In genomic region chr19:35775046-35775297, GRCh38 we compare ENCODE assay signal across 6 cellular contexts. TPM values are rescaled to one million over a fixed set of nuclear protein-coding genes. Genes with fewer than 3 reads are reported as not detected.
DNase-seq lines count a peak whose midpoint lies in the region; ATAC-seq and TF ChIP-seq lines count a peak whose summit lies in the region.

No MANE protein-coding gene starts in this region.

- H3K36me3 ChIP-seq in HUES64 (ENCODE audit: insufficient read depth, low read length) (no peaks in the 10 kb centered on the region), duodenal mucosa (ENCODE audit: control insufficient read depth in 1 of 2, insufficient read depth in 2 of 2, low read length in 2 of 2) (peaks cover 0 to 5% of the 10 kb centered on the region in 2 donors), prostate gland (no peaks in the 10 kb centered on the region)

- peak overlapping the region; percentile 71 for H3K4me3 ChIP-seq in HUES64 (ENCODE audit: low read length)
- peak overlapping the region; percentile 58 to 68 for H3K4me3 ChIP-seq in duodenal mucosa (ENCODE audit: low read depth in 1 of 2, low read length in 2 of 2)
- peak overlapping the region; percentile 68 to 84 for H3K4me3 ChIP-seq in prostate gland

- H3K9me3 ChIP-seq in HUES64 (ENCODE audit: insufficient read depth, low read depth, low read length) (no peaks in the 10 kb centered on the region), duodenal mucosa (ENCODE audit: control insufficient read depth in 1 of 2, low read length in 2 of 2) (no peaks in the 10 kb centered on the region), prostate gland (no peaks in the 10 kb centered on the region)

- 35% methylated on average over 9 of the region's 9 CpGs for WGBS in HUES64
- 39% methylated on average over 9 of the region's 9 CpGs for WGBS in prostate gland

- H3K4me1 ChIP-seq in HUES64 (ENCODE audit: insufficient read depth, low read length) (peaks cover 17% of the 10 kb centered on the region), duodenal mucosa (ENCODE audit: control insufficient read depth in 1 of 2, insufficient read depth in 2 of 2, low read length in 2 of 2) (peaks cover 12 to 14% of the 10 kb centered on the region in 2 donors), prostate gland (replicated peaks) (no peaks in the 10 kb centered on the region)

- no peak for ATAC-seq in GM21825 (IDR thresholded peaks at IDR 0.05; ENCODE audit: unreplicated experiment)
- no peak for ATAC-seq in GM21381 (IDR thresholded peaks at IDR 0.05; ENCODE audit: unreplicated experiment)
- no peak for ATAC-seq in GM21723 (IDR thresholded peaks at IDR 0.05; ENCODE audit: unreplicated experiment)

- TF ChIP-seq POLR2A in prostate gland (IDR thresholded peaks at IDR 0.05), result no peak

- H3K9ac ChIP-seq in HUES64 (ENCODE audit: low read depth, low read length) (no peak overlapping the region), duodenal mucosa (ENCODE audit: low read depth in 1 of 2, low read length in 2 of 2) (no peak overlapping the region)

- TF ChIP-seq CTCF in prostate gland (IDR thresholded peaks at IDR 0.05), result no peak

- H3K27me3 ChIP-seq in HUES64 (ENCODE audit: insufficient read depth, low read length) (peaks cover 23% of the 10 kb centered on the region), duodenal mucosa (ENCODE audit: control insufficient read depth in 1 of 2, insufficient read depth in 2 of 2, low read length in 2 of 2) (no peaks in the 10 kb centered on the region), prostate gland (replicated peaks; ENCODE audit: insufficient read depth) (no peaks in the 10 kb centered on the region)

- intact Hi-C loops in prostate gland (cut with DNase I), result no loop called here

- no peak for DNase-seq in prostate gland (ENCODE audit: low spot score)

- H3K27ac ChIP-seq in HUES64 (ENCODE audit: low read depth, low read length) (no peak overlapping the region), duodenal mucosa (ENCODE audit: low read depth, low read length) (no peak overlapping the region), prostate gland (no peak overlapping the region)

RNA-seq across cellular contexts. Expression of gene ARHGAP33, which starts 0.4 kb away (rescaled TPM):
- 13.8 TPM for polyA plus RNA-seq in HUES64 (2013, experiment 1 of 2)
- 21.2 TPM for polyA plus RNA-seq in HUES64 (2013, experiment 2 of 2)
- total RNA-seq in prostate gland, result 10 to 100 TPM; 13.2 to 38.1 TPM

RNA-seq across cellular contexts. Expression of gene PROSER3, which starts 17.0 kb away (rescaled TPM):
- polyA plus RNA-seq in HUES64 (2013, experiment 1 of 2), result 13.1 TPM
- polyA plus RNA-seq in HUES64 (2013, experiment 2 of 2), result 21.7 TPM
- 10 to 100 TPM; 13.6 to 19.2 TPM for total RNA-seq in prostate gland

RNA-seq across cellular contexts. Expression of gene HSPB6, which starts 18.1 kb away (rescaled TPM):
- polyA plus RNA-seq in HUES64 (2013, experiment 1 of 2), result 0.30 TPM
- 0.63 TPM for polyA plus RNA-seq in HUES64 (2013, experiment 2 of 2)
- 10 to 100 TPM; 32.2 to 78.5 TPM for total RNA-seq in prostate gland

RNA-seq across cellular contexts. Expression of gene LIN37, which starts 26.6 kb away (rescaled TPM):
- 2.3 TPM for polyA plus RNA-seq in HUES64 (2013, experiment 1 of 2)
- 3.3 TPM for polyA plus RNA-seq in HUES64 (2013, experiment 2 of 2)
- 10 to 100 TPM in 1 of 2 donors, 1 to 10 TPM in 1; 4.2 to 13.0 TPM for total RNA-seq in prostate gland

RNA-seq across cellular contexts. Expression of gene PSENEN, which starts 29.5 kb away (rescaled TPM):
- 54.2 TPM for polyA plus RNA-seq in HUES64 (2013, experiment 1 of 2)
- 56.0 TPM for polyA plus RNA-seq in HUES64 (2013, experiment 2 of 2)
- total RNA-seq in prostate gland, result 10 to 100 TPM; 39.9 to 65.2 TPM
